ENCODE assay signal across 19 cellular contexts in the genomic region with DNA sequence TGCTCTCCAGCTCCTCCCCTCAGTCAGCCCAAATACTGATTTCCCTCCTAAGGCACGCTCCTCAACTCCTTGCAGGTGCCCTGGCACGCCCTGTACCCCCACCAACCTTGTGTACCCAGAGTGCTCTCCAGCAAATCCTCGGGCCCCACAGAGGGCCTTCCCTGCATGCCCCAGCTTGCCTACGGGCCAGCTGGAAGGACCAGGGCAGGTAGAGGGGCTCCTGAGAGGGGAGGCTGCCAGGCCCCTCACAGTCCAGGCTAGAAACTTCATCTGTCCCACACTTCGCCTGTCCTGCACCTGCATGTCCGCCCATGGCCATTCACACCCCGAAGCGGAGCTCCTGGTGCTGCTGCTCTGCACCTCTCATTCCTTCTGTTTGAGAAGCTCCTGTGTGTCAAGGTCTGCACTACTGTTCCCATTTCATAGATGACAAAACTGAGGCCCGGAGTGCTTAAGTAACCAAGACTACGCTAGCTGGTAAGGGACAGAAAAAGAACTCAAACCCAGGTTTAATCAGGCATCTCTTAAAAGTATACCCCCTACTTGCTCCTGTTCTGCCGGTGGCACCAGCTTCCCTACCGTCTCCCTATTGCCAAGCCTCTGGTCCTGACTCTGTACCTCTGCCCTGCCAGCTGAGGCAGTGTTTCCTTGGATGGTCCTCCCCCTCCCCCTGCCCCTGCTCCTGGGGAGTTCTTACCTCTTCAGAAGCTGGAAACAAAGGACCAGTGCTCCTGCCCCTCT. TPM values are rescaled to one million over a fixed set of nuclear protein-coding genes. Genes with fewer than 3 reads are reported as not detected.
"Had no signal": no experiment of that assay in that cellular context is flagged by ENCODE, and none has a peak within 500 bp of the region (broad histone marks: within the 10 kb centered on the region; RNA-seq: fewer than 3 reads in every experiment).

No MANE protein-coding gene starts in this region.

- H2AFZ ChIP-seq: hepatocyte had no signal

- H3K4me2 ChIP-seq: hepatocyte had no signal

- H3K27ac ChIP-seq: cardiac muscle cell, coronary artery, hepatocyte, pancreas, SK-N-MC, skin epidermis, testis had no signal

- H3K79me2 ChIP-seq: hepatocyte had no signal

- FAIRE-seq: astrocyte, pancreas had no signal

- H3K27me3 ChIP-seq: cardiac muscle cell, hepatocyte, pancreas, testis had no signal

- H3K9me3 Mint-ChIP-seq: activated T-cell treated with anti-CD3 and anti-CD28 coated beads, Interleukin-2, amount 50 U/mL, for 24 hours had no signal

- H3K27ac Mint-ChIP-seq: activated T-cell treated with anti-CD3 and anti-CD28 coated beads, Interleukin-2, amount 50 U/mL, for 24 hours had no signal

- H3K27me3 Mint-ChIP-seq: activated T-cell treated with anti-CD3 and anti-CD28 coated beads, Interleukin-2, amount 50 U/mL, for 24 hours had no signal

- H3K4me3 ChIP-seq: cardiac muscle cell, coronary artery, hepatocyte, pancreas, SK-N-MC, skin epidermis, testis had no signal

- ATAC-seq: pancreas had no signal

- H3K4me3 Mint-ChIP-seq: activated T-cell treated with anti-CD3 and anti-CD28 coated beads, Interleukin-2, amount 50 U/mL, for 24 hours had no signal

- H3K4me1 ChIP-seq: pancreas, testis had no signal

- DNase-seq: activated effector memory CD4-positive, alpha-beta T cell treated with anti-CD3 and anti-CD28 coated beads, Interleukin-2, amount 50 U/mL, for 16 hours; activated T-cell treated with anti-CD3 and anti-CD28 coated beads, Interleukin-2, amount 50 U/mL, for 24 hours; effector CD4-positive, alpha-beta T cell; retina; stimulated activated naive CD4-positive, alpha-beta T cell; T-helper 1 cell; testis had no signal

- H3K9me3 ChIP-seq: pancreas, testis had no signal

RNA-seq across cellular contexts. Expression of gene CFAP100, which starts 45.4 kb away (rescaled TPM):
- total RNA-seq: astrocyte, cardiac muscle cell, epithelial cell of proximal tubule, hepatocyte, kidney epithelial cell, lower leg skin, pancreas, urinary bladder had no signal
- polyA plus RNA-seq: cardiac muscle cell, hepatocyte, neural cell, pancreas, urinary bladder had no signal
